14 cellular contexts compared by ENCODE assay signal in the genomic region with DNA sequence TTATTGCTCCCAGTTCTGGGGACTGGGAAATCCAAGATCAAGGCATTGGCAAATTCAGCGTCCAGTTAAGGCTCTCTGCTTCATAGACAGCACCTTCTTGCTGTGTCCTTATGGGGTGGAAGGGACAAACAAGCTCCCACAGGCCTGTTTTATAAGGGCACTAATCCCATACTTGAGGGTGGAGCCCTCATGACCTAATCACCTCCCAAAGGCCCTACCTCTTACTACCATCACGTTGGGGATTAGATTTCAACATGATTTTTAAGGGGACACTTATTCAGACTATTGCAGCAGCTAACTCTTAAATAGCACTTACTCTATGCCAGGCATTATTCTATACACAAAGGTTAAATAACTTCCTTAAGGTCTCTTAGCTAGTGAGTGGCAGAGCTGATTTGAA. TPM values are rescaled to one million over a fixed set of nuclear protein-coding genes. Genes with fewer than 3 reads are reported as not detected.
A peak's percentile ranks its signal among the peaks of the same experiment; 100 is the strongest.
DNase-seq lines count a peak whose midpoint lies in the region; ATAC-seq lines count a peak whose summit lies in the region.
"Had no signal": no experiment of that assay in that cellular context is flagged by ENCODE, and none has a peak within 500 bp of the region (broad histone marks: within the 10 kb centered on the region; RNA-seq: fewer than 3 reads in every experiment).

No MANE protein-coding gene starts in this region.

- H3K36me3 ChIP-seq in Karpas-422 (ENCODE audit: insufficient read depth, low read length) = peaks cover 17% of the 10 kb centered on the region
- H3K36me3 ChIP-seq: BE2C had no signal

- H4K20me1 ChIP-seq in Karpas-422 (ENCODE audit: insufficient read depth, low read depth, low read length) = no peaks in the 10 kb centered on the region

- no peaks in the 10 kb centered on the region for H3K9me3 ChIP-seq in Karpas-422 (ENCODE audit: low read length)
- H3K9me3 ChIP-seq: A549, BE2C had no signal

- H3K4me1 ChIP-seq in Karpas-422 (ENCODE audit: low read length) = peaks cover 41% of the 10 kb centered on the region
- H3K4me1 ChIP-seq: A549 had no signal

- ATAC-seq in esophagus mucosa (peak; percentile 79), sciatic nerve (no peak), GM18502 (IDR thresholded peaks at IDR 0.05; ENCODE audit: poor library complexity, unreplicated experiment) (no peak)
- ATAC-seq: A549, HCT116 had no signal

- H3K4me2 ChIP-seq in Karpas-422 (ENCODE audit: low read depth, low read length, poor library complexity, severe bottlenecking) = peak overlapping the region; percentile 42
- H3K4me2 ChIP-seq: A549 had no signal

- H3K27ac ChIP-seq in Karpas-422 (ENCODE audit: low read length) = peak overlapping the region; percentile 64
- H3K27ac ChIP-seq: A549, C4-2B, GM23248, HL-60 had no signal

- H3K9me2 ChIP-seq in Karpas-422 (replicated peaks; ENCODE audit: insufficient read depth, low read length) = no peaks in the 10 kb centered on the region

- no peak overlapping the region for H2AFZ ChIP-seq in Karpas-422 (ENCODE audit: low read length)
- H2AFZ ChIP-seq: GM23248 had no signal

- peaks cover 98% of the 10 kb centered on the region for H3K79me2 ChIP-seq in Karpas-422 (ENCODE audit: low read length)

- DNase-seq in NCI-H82 (lab: John Stamatoyannopoulos, UW) (peak; percentile 14), NCI-H82 treated with DMSO at 0.1 percent for 48 hours (lab: John Stamatoyannopoulos, UW; ENCODE audit: unreplicated experiment) (no peak), Karpas-422 (peak; percentile 70), sciatic nerve (ENCODE audit: low spot score) (no peak), SHP77 (lab: John Stamatoyannopoulos, UW) (no peak)
- DNase-seq: CD4-positive, alpha-beta memory T cell; GM23248 had no signal

- intact Hi-C loops in sciatic nerve (cut with DNase I) = no loop called here

- H3K27me3 ChIP-seq in Karpas-422 (ENCODE audit: low read length) = no peaks in the 10 kb centered on the region
- H3K27me3 ChIP-seq: BE2C had no signal

- H3K4me3 ChIP-seq in Karpas-422 (ENCODE audit: low read length) = 0 out of 2 replicates have a peak overlapping the region, but pooled peaks have one; percentile 5
- H3K4me3 ChIP-seq: A549, GM23248 had no signal

- no peak overlapping the region for H3K9ac ChIP-seq in Karpas-422 (ENCODE audit: low read length)
- H3K9ac ChIP-seq: GM23248 had no signal

RNA-seq across cellular contexts. Expression of gene TOGARAM1, which starts 17.3 kb away (rescaled TPM):
- total RNA-seq in Karpas-422 (2014; rRNA removed; shearing (Covaris generic); ENCODE audit: low replicate concordance) = 21.5 and 34.2 TPM in 2 replicates
- 8.8 TPM for total RNA-seq in esophagus mucosa
- total RNA-seq in sciatic nerve = 26.8 TPM

RNA-seq across cellular contexts. Expression of gene KLHL28, which starts 17.5 kb away (rescaled TPM):
- 12.8 and 31.4 TPM in 2 replicates for total RNA-seq in Karpas-422 (2014; rRNA removed; shearing (Covaris generic); ENCODE audit: low replicate concordance)
- total RNA-seq in esophagus mucosa (8.2 TPM), sciatic nerve (19.2 TPM)

Comparison
In these comparisons a context has a peak if more than half of its experiments do, and no peak if none do; other contexts are left out.
1. DNase-seq: peak in NCI-H82 (single experiment) and Karpas-422 (single experiment); none in NCI-H82 treated with DMSO at 0.1 percent for 48 hours (single experiment), sciatic nerve (single experiment) and SHP77 (0 of 2).